ENCODE assay signal across 8 cellular contexts in genomic region chr1:111988377-111988742, GRCh38. TPM values are rescaled to one million over a fixed set of nuclear protein-coding genes. Genes with fewer than 3 reads are reported as not detected.
DNase-seq lines count a peak whose midpoint lies in the region; ATAC-seq and TF ChIP-seq lines count a peak whose summit lies in the region.

No MANE protein-coding gene starts in this region.

- TF ChIP-seq CTCF in MCF 10A (IDR thresholded peaks at IDR 0.05; ENCODE audit: unreplicated experiment): no peak
- no peak for TF ChIP-seq CTCF in mammary epithelial cell (conservative IDR thresholded peaks at IDR 0.05 in 1 of 2, IDR thresholded peaks at IDR 0.05 in 1 of 2; ENCODE audit: extremely low read depth in 1 of 2, insufficient read depth in 1 of 2, low read depth in 1 of 2, low read length in 2 of 2)
- no peak for TF ChIP-seq CTCF in lower lobe of right lung (IDR thresholded peaks at IDR 0.05)

- POLR2A ChIA-PET in MCF 10A (lab: Yijun Ruan, JAX): no interaction called here

- intact Hi-C loops in MCF 10A (cut with micrococcal nuclease) (no loop called here), mammary epithelial cell (cut with micrococcal nuclease) (no loop called here), lower lobe of right lung (cut with DNase I) (no loop called here)

- H3K27me3 ChIP-seq in mammary epithelial cell (ENCODE audit: insufficient read depth, low read length) (peaks cover 5% of the 10 kb centered on the region), adipocyte (replicated peaks; ENCODE audit: control insufficient read depth, insufficient read depth, low read length) (peaks cover 45% of the 10 kb centered on the region), lower lobe of right lung (ENCODE audit: low read depth) (peaks cover 24% of the 10 kb centered on the region)

- no peaks in the 10 kb centered on the region for H3K36me3 ChIP-seq in mammary epithelial cell (ENCODE audit: insufficient read depth, low read length)
- H3K36me3 ChIP-seq in adipocyte (ENCODE audit: control insufficient read depth, insufficient read depth, low read length, severe bottlenecking): no peaks in the 10 kb centered on the region
- no peaks in the 10 kb centered on the region for H3K36me3 ChIP-seq in lower lobe of right lung

- H3K9me3 ChIP-seq in mammary epithelial cell (replicated peaks; ENCODE audit: insufficient read depth, low read length): no peaks in the 10 kb centered on the region
- peaks cover 1% of the 10 kb centered on the region for H3K9me3 ChIP-seq in adipocyte (ENCODE audit: control insufficient read depth, low read length)
- H3K9me3 ChIP-seq in lower lobe of right lung: no peaks in the 10 kb centered on the region

- peaks cover 18% of the 10 kb centered on the region for H3K4me1 ChIP-seq in mammary epithelial cell (ENCODE audit: insufficient read depth, low read length)
- peaks cover 15% of the 10 kb centered on the region for H3K4me1 ChIP-seq in adipocyte (ENCODE audit: control insufficient read depth, insufficient read depth, low read length)
- peaks cover 32% of the 10 kb centered on the region for H3K4me1 ChIP-seq in lower lobe of right lung

- H3K4me3 ChIP-seq in mammary epithelial cell (replicated peaks in 1 of 3; ENCODE audit: insufficient read depth in 1 of 3, low read depth in 2 of 3, low read length in 3 of 3) (no peak overlapping the region), adipocyte (ENCODE audit: low read length) (peak overlapping the region; percentile 81), lower lobe of right lung (peak overlapping the region; percentile 59)

- H3K9me3 Mint-ChIP-seq in MCF 10A (ENCODE audit: unreplicated experiment): no peaks in the 10 kb centered on the region

- 87% methylated on average over 8 of the region's 8 CpGs for WGBS in mammary epithelial cell (ENCODE audit: low coverage, missing lambda C conversion rate)

- dilution Hi-C loops in mammary epithelial cell (cut with HindIII; ENCODE audit: low sequenced_read_pairs): no loop called here

- no peak overlapping the region for H2AFZ ChIP-seq in mammary epithelial cell (ENCODE audit: low read depth, low read length)

- CTCF ChIA-PET in MCF 10A (lab: Yijun Ruan, JAX) (interaction anchor here (0.7 kb wide), 1 partner anchor 201 kb away, joined by 3 read pairs; no protein-coding TSS in a partner anchor), mammary epithelial cell (lab: Charles Lee; ENCODE audit: low non-redundant PET) (no interaction called here)

- H3K27ac ChIP-seq in mammary epithelial cell (ENCODE audit: insufficient read depth, low read depth, low read length): no peak overlapping the region
- H3K27ac ChIP-seq in lower lobe of right lung: no peak overlapping the region
- H3K27ac ChIP-seq in temporal lobe (ENCODE audit: low read depth, low read length): peak overlapping the region; percentile 9

- no TSS peak for BruUV-seq in MCF 10A (replicated peaks; lab: Mats Ljungman, UMichigan)
- no TSS peak for BruUV-seq in mammary epithelial cell (replicated peaks; lab: Mats Ljungman, UMichigan)

- H3K4me1 Mint-ChIP-seq in MCF 10A (ENCODE audit: insufficient read depth, unreplicated experiment): peaks cover 17% of the 10 kb centered on the region

- H3K9ac ChIP-seq in mammary epithelial cell (ENCODE audit: insufficient read depth, low read length) (no peak overlapping the region), adipocyte (ENCODE audit: low read length) (no peak overlapping the region)

- H4K20me1 ChIP-seq in mammary epithelial cell (ENCODE audit: insufficient read depth, low read length): no peaks in the 10 kb centered on the region

- H3K27me3 Mint-ChIP-seq in MCF 10A (ENCODE audit: insufficient read depth, unreplicated experiment): peaks cover 37% of the 10 kb centered on the region

- no peaks in the 10 kb centered on the region for H3K36me3 Mint-ChIP-seq in MCF 10A (ENCODE audit: insufficient read depth, unreplicated experiment)

- H3K4me2 ChIP-seq in mammary epithelial cell (ENCODE audit: insufficient read depth, low read depth, low read length): no peak overlapping the region

- no peak for DNase-seq in MCF 10A (ENCODE audit: unreplicated experiment)
- no peak for DNase-seq in mammary epithelial cell
- no peak for DNase-seq in adipocyte (ENCODE audit: low read depth)
- no peak for DNase-seq in lower lobe of right lung
- no peak for DNase-seq in T-helper 2 cell

- H3K4me3 Mint-ChIP-seq in MCF 10A (ENCODE audit: unreplicated experiment): peak overlapping the region; percentile 23

- no peaks in the 10 kb centered on the region for H3K79me2 ChIP-seq in mammary epithelial cell (ENCODE audit: insufficient read depth, low read length)

- H3K27ac Mint-ChIP-seq in MCF 10A (ENCODE audit: low read depth, unreplicated experiment): no peak overlapping the region

- in situ Hi-C loops in mammary epithelial cell (cut with MboI; ENCODE audit: low sequenced_read_pairs in 2 of 2): loop anchor here in 1 of 2 donors (25.0 kb wide), 1 partner anchor 501 kb away; no protein-coding TSS in a partner anchor

- ATAC-seq in lower lobe of right lung (no peak), GM18861 (IDR thresholded peaks at IDR 0.05; ENCODE audit: unreplicated experiment) (no peak), HG02973 (IDR thresholded peaks at IDR 0.05; ENCODE audit: unreplicated experiment) (no peak)

RNA-seq across cellular contexts. Expression of gene KCND3, which starts 1.1 kb away (rescaled TPM):
- total RNA-seq in MCF 10A (2022): not detected in 2 replicates
- 1 to 10 TPM in 1 of 2 donors, under 1 TPM in 1; 0.64 to 3.3 TPM for total RNA-seq in mammary epithelial cell
- 0.12 TPM for polyA plus RNA-seq in mammary epithelial cell
- polyA minus RNA-seq in mammary epithelial cell: 0.10 TPM
- total RNA-seq in lower lobe of right lung: 5.5 TPM
- total RNA-seq in temporal lobe: 13.0 TPM

Comparison
In these comparisons a context has a peak if more than half of its experiments do, and no peak if none do; other contexts are left out.
1. H3K4me3 ChIP-seq: peak in adipocyte (single experiment) and lower lobe of right lung (single experiment); none in mammary epithelial cell (0 of 3).